Comparison of ENCODE assay signal across 20 cellular contexts in the genomic region with DNA sequence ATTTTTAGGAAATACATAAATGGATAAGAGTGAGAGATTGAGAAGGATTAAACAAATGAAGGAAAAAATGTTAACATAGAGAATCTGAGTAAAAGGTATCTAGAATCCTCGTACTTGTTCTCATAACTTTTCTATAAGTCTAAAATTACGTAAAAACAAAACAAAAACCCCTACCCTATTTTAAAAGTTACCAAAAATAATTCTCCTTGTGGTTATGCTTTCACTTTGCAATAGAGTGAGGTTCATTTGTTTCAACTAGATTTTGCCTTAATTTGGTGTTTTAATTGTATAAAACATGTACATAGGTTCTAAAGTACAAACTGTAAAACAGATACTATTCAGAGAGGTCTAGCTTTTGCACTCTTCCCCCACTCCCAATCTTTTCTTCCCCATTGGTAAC. TPM values are rescaled to one million over a fixed set of nuclear protein-coding genes. Genes with fewer than 3 reads are reported as not detected.
DNase-seq lines count a peak whose midpoint lies in the region; ATAC-seq, FAIRE-seq and TF ChIP-seq lines count a peak whose summit lies in the region.
"Had no signal": no experiment of that assay in that cellular context is flagged by ENCODE, and none has a peak within 500 bp of the region (broad histone marks: within the 10 kb centered on the region; RNA-seq: fewer than 3 reads in every experiment).

No MANE protein-coding gene starts in this region.

- DNase-seq in GM19239 (ENCODE audit: insufficient read length, low spot score) (no peak), mucosa of gallbladder (ENCODE audit: low spot score) (no peak), posterior cingulate gyrus (no peak), NAMALWA (ENCODE audit: low spot score) (no peak)
- DNase-seq: Caco-2; CD4-positive, CD25-positive, alpha-beta regulatory T cell; CD8-positive, alpha-beta T cell; DMS153; DND-41; GOT3; HFFc6 had no signal

- H3K27me3 ChIP-seq in SU-DHL-6 (ENCODE audit: low read length), result no peaks in the 10 kb centered on the region

- intact Hi-C loops in posterior cingulate gyrus (cut with DNase I), result loop anchor here (5.0 kb wide), 1 partner anchor 67 kb away; no protein-coding TSS in a partner anchor

- peak overlapping the region; percentile 10 for H3K4me3 ChIP-seq in SU-DHL-6 (ENCODE audit: insufficient read depth, low read length, poor library complexity, severe bottlenecking)
- H3K4me3 ChIP-seq: BLaER1, HAP-1 had no signal

- 0 out of 2 replicates have a peak, but pooled peaks cover 5% of the 10 kb centered on the region for H3F3A ChIP-seq in SU-DHL-6 (ENCODE audit: insufficient read depth)

- H3K9me3 ChIP-seq in SU-DHL-6 (ENCODE audit: insufficient read depth, low read length), result no peaks in the 10 kb centered on the region
- H3K9me3 ChIP-seq: BLaER1, Caco-2, HAP-1 had no signal

- H3K9me2 ChIP-seq in SU-DHL-6 (replicated peaks; ENCODE audit: insufficient read depth, low read length), result no peaks in the 10 kb centered on the region

- H3K79me2 ChIP-seq in SU-DHL-6 (ENCODE audit: insufficient read depth, low read length), result no peaks in the 10 kb centered on the region

- H3K36me3 ChIP-seq in SU-DHL-6 (ENCODE audit: low read length), result no peaks in the 10 kb centered on the region
- H3K36me3 ChIP-seq: BLaER1, HAP-1 had no signal

- H4K20me1 ChIP-seq in SU-DHL-6 (ENCODE audit: low read depth, low read length), result no peaks in the 10 kb centered on the region

- FAIRE-seq in GM19239 (lab: Jason Lieb, UNC) (peak; percentile 92), colon (lab: Jason Lieb, UNC) (peak; percentile 49)
- FAIRE-seq: H54 had no signal

- H3K9ac ChIP-seq in SU-DHL-6 (ENCODE audit: low read length), result no peak overlapping the region; the same call in 1 of the 2 replicates
- H3K9ac ChIP-seq: BLaER1 had no signal

- peak overlapping the region; percentile 51; the same call in 1 of the 2 replicates for H3K27ac ChIP-seq in SU-DHL-6 (ENCODE audit: low read depth, low read length)
- H3K27ac ChIP-seq: BLaER1, C4-2B had no signal

- H3K4me2 ChIP-seq in SU-DHL-6 (ENCODE audit: low read depth, low read length, poor library complexity, severe bottlenecking), result peak overlapping the region; percentile 53
- H3K4me2 ChIP-seq: BLaER1 had no signal

- ATAC-seq in HG02981 (IDR thresholded peaks at IDR 0.05; ENCODE audit: unreplicated experiment), result no peak
- ATAC-seq: CD8-positive, alpha-beta T cell had no signal

- no peak overlapping the region for H2AFZ ChIP-seq in SU-DHL-6 (ENCODE audit: low read depth, low read length, severe bottlenecking)

- no peak for TF ChIP-seq CTCF in SU-DHL-6 (IDR thresholded peaks at IDR 0.05; ENCODE audit: insufficient read depth, low read length, poor library complexity, severe bottlenecking)

RNA-seq across cellular contexts. Expression of a gene that starts 3.8 kb away (rescaled TPM):
- 20.9 TPM for total RNA-seq in mucosa of gallbladder
- total RNA-seq: A172; A673; Caco-2; CD4-positive, CD25-positive, alpha-beta regulatory T cell; HFFc6 had no signal

RNA-seq across cellular contexts. Expression of a gene that starts 39.0 kb away (rescaled TPM):
- 1.2 TPM for total RNA-seq in mucosa of gallbladder
- total RNA-seq: A172; A673; Caco-2; CD4-positive, CD25-positive, alpha-beta regulatory T cell; CD8-positive, alpha-beta T cell; HFFc6 had no signal
